ENCODE assay signal across 14 cellular contexts in the genomic region with DNA sequence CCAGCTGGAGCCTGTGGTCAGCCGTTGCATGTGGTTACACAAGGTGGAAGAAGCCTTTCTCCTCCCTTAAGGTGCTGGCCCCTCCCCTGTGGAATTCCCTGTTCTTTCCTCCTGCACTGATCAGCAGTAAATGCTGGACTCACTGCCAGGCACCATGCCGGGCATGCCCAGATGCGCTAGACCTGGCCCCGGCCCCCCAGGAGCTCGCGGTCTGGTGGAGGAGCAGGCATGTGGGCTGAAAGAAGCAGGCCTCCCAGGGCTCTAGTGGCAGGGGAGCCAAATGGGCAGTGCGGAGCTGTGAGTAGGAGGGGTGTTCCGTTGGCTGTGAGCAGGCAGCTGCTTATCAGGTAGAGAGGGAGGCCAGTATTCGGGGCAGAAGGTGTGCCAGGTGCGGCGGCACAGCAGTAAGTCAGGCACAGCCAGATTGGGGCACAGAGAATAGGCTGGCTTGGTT. TPM values are rescaled to one million over a fixed set of nuclear protein-coding genes. Genes with fewer than 3 reads are reported as not detected.
DNase-seq lines count a peak whose midpoint lies in the region; ATAC-seq and TF ChIP-seq lines count a peak whose summit lies in the region.
"Had no signal": no experiment of that assay in that cellular context is flagged by ENCODE, and none has a peak within 500 bp of the region (broad histone marks: within the 10 kb centered on the region; RNA-seq: fewer than 3 reads in every experiment).

No MANE protein-coding gene starts in this region.

- H3K4me1 ChIP-seq in duodenal mucosa (ENCODE audit: control insufficient read depth in 1 of 2, insufficient read depth in 2 of 2, low read length in 2 of 2) = peaks cover 45 to 49% of the 10 kb centered on the region in 2 donors
- peaks cover 10% of the 10 kb centered on the region for H3K4me1 ChIP-seq in prostate gland (replicated peaks)

- WGBS in prostate gland = 61% methylated on average over 11 of the region's 11 CpGs

- H3K9me3 ChIP-seq in duodenal mucosa (ENCODE audit: control insufficient read depth in 1 of 2, low read length in 2 of 2) (no peaks in the 10 kb centered on the region), prostate gland (no peaks in the 10 kb centered on the region)
- H3K9me3 ChIP-seq: esophagus squamous epithelium, lower lobe of right lung, tibial artery had no signal

- peak overlapping the region; percentile 17 for H3K27ac ChIP-seq in duodenal mucosa (ENCODE audit: low read depth, low read length)
- H3K27ac ChIP-seq in prostate gland = peak overlapping the region; percentile 34 to 51
- H3K27ac ChIP-seq: 22Rv1, lower lobe of right lung, tibial artery had no signal

- H3K4me3 ChIP-seq in duodenal mucosa (ENCODE audit: low read depth in 1 of 2, low read length in 2 of 2) = peak overlapping the region in 1 of 2 donors; percentile 39
- H3K4me3 ChIP-seq in prostate gland = no peak overlapping the region
- H3K4me3 ChIP-seq: esophagus squamous epithelium, lower lobe of right lung, tibial artery had no signal

- no peak for TF ChIP-seq POLR2A in prostate gland (IDR thresholded peaks at IDR 0.05)

- ATAC-seq in GM18519 (IDR thresholded peaks at IDR 0.05; ENCODE audit: low FRiP score, unreplicated experiment) = no peak

- no peak for TF ChIP-seq CTCF in prostate gland (IDR thresholded peaks at IDR 0.05)

- peak overlapping the region in 1 of 2 donors; percentile 7 for H3K9ac ChIP-seq in duodenal mucosa (ENCODE audit: low read depth in 1 of 2, low read length in 2 of 2)

- DNase-seq in DMS 273 (lab: John Stamatoyannopoulos, UW; ENCODE audit: unreplicated experiment) (peak; percentile 54), DMS 273 treated with DMSO at 0.1 percent for 48 hours (lab: John Stamatoyannopoulos, UW) (no peak), NCI-H226 (peak; percentile 96), prostate gland (ENCODE audit: low spot score) (peak; percentile 80), superior temporal gyrus (ENCODE audit: extremely low spot score) (no peak), NK-92 (lab: John Stamatoyannopoulos, UW; ENCODE audit: unreplicated experiment) (no peak)
- DNase-seq: activated naive CD4-positive, alpha-beta T cell treated with anti-CD3 and anti-CD28 coated beads, Interleukin-2, amount 50 U/mL, for 16 hours; esophagus squamous epithelium; lower lobe of right lung; NCI-H446 treated with DMSO at 0.1 percent for 48 hours; tibial artery had no signal

- H3K27me3 ChIP-seq in duodenal mucosa (ENCODE audit: control insufficient read depth in 1 of 2, insufficient read depth in 2 of 2, low read length in 2 of 2) (no peaks in the 10 kb centered on the region), prostate gland (replicated peaks; ENCODE audit: insufficient read depth) (no peaks in the 10 kb centered on the region)
- H3K27me3 ChIP-seq: esophagus squamous epithelium, tibial artery had no signal

- H3K36me3 ChIP-seq in duodenal mucosa (ENCODE audit: control insufficient read depth in 1 of 2, insufficient read depth in 2 of 2, low read length in 2 of 2) (peaks cover 0 to 11% of the 10 kb centered on the region in 2 donors), prostate gland (no peaks in the 10 kb centered on the region)

- intact Hi-C loops in prostate gland (cut with DNase I) = no loop called here

RNA-seq across cellular contexts. Expression of a gene that starts 10.2 kb away (rescaled TPM):
- 10 to 100 TPM; 53.6 to 95.0 TPM for total RNA-seq in prostate gland

RNA-seq across cellular contexts. Expression of a gene that starts 24.0 kb away (rescaled TPM):
- 100 to 1,000 TPM in 1 of 2 donors, 10 to 100 TPM in 1; 71.6 to 164 TPM for total RNA-seq in prostate gland

RNA-seq across cellular contexts. Expression of a gene that starts 34.1 kb away (rescaled TPM):
- total RNA-seq in prostate gland = 1 to 10 TPM in 1 of 2 donors, not detected in 1; 2.8 TPM
- total RNA-seq: esophagus squamous epithelium, lower lobe of right lung had no signal

Comparison
In these comparisons a context has a peak if more than half of its experiments do, and no peak if none do; other contexts are left out.
1. DNase-seq: peak in DMS 273 (single experiment), NCI-H226 (single experiment) and prostate gland (single experiment); none in DMS 273 treated with DMSO at 0.1 percent for 48 hours (single experiment), superior temporal gyrus (single experiment) and NK-92 (single experiment).